ENCODE assay signal across 10 cellular contexts in the genomic region with DNA sequence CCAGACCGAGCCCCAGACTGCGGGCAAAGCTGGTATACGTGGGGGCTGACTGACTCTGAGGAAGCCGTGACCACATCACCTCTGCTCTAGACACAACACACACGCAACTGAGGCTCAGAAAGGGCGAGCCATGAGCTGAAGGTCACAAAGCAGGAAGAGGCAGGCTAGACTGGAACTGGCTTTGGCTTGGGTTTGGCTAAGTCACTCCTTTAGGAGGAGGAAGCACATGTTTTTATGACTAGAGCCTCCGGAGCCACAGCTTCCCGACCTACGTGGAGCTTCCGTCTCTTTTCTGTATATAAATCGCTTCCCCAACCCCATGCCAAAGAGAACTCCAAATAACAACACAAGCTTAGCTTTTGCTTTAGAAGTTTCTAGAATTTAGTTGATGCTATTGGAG. TPM values are rescaled to one million over a fixed set of nuclear protein-coding genes. Genes with fewer than 3 reads are reported as not detected.
A peak's percentile ranks its signal among the peaks of the same experiment; 100 is the strongest.
DNase-seq lines count a peak whose midpoint lies in the region; ATAC-seq and TF ChIP-seq lines count a peak whose summit lies in the region.
"Had no signal": no experiment of that assay in that cellular context is flagged by ENCODE, and none has a peak within 500 bp of the region (broad histone marks: within the 10 kb centered on the region; RNA-seq: fewer than 3 reads in every experiment).

No MANE protein-coding gene starts in this region.

- peak overlapping the region in 1 of 2 donors; percentile 84 for H3K27ac ChIP-seq in aorta (ENCODE audit: low read depth in 1 of 2, low read length in 2 of 2)
- H3K27ac ChIP-seq: C4-2B, VCaP had no signal

- H3K9me3 ChIP-seq in mucosa of descending colon (no peaks in the 10 kb centered on the region), aorta (ENCODE audit: control insufficient read depth, low read length) (no peaks in the 10 kb centered on the region)

- H3K27me3 ChIP-seq in aorta (ENCODE audit: control insufficient read depth in 1 of 2, insufficient read depth in 2 of 2, low read length in 1 of 2), result no peaks in the 10 kb centered on the region

- intact Hi-C loops in mucosa of descending colon (cut with DNase I, micrococcal nuclease), result no loop called here
- intact Hi-C loops in aorta (cut with DNase I), result no loop called here

- DNase-seq in stimulated activated naive CD4-positive, alpha-beta T cell treated with Interleukin-2 at 50 U/mL for 16 hours (lab: John Stamatoyannopoulos, UW), result peak; percentile 31
- no peak for DNase-seq in stimulated activated naive CD4-positive, alpha-beta T cell (lab: John Stamatoyannopoulos, UW)
- DNase-seq in cardiac fibroblast (ENCODE audit: low read depth in 2 of 2) (peak; percentile 45 to 60), mucosa of descending colon (peak; percentile 64 to 69 (median 68)), aorta (peak; percentile 78 to 86), NCI-H748 treated with DMSO at 0.1 percent for 48 hours (lab: John Stamatoyannopoulos, UW) (no peak), HPDE6-E6E7 (ENCODE audit: extremely low spot score) (no peak), NCI-H1930 (lab: John Stamatoyannopoulos, UW) (no peak)

- H3K4me1 ChIP-seq in mucosa of descending colon (ENCODE audit: low read depth), result peaks cover 57% of the 10 kb centered on the region
- peaks cover 3 to 4% of the 10 kb centered on the region in 2 donors for H3K4me1 ChIP-seq in aorta (ENCODE audit: control insufficient read depth in 1 of 2, insufficient read depth in 2 of 2, low read length in 2 of 2)

- H3K4me3 ChIP-seq in cardiac fibroblast (replicated peaks in 1 of 2; ENCODE audit: low read depth in 2 of 2, low read length in 2 of 2) (no peak overlapping the region), mucosa of descending colon (no peak overlapping the region), aorta (ENCODE audit: low read length in 2 of 2) (no peak overlapping the region)

- WGBS in aorta, 2 donors, result 72% methylated on average over 11 of the region's 11 CpGs

- no peak for TF ChIP-seq CTCF in cardiac fibroblast (IDR thresholded peaks at IDR 0.05; ENCODE audit: low read depth, low read length)
- TF ChIP-seq CTCF in mucosa of descending colon (IDR thresholded peaks at IDR 0.05), result no peak

- peak; percentile 64 for ATAC-seq in mucosa of descending colon
- peak; percentile 27 for ATAC-seq in aorta (ENCODE audit: low FRiP score)

- H3K36me3 ChIP-seq in mucosa of descending colon (ENCODE audit: low read depth) (no peaks in the 10 kb centered on the region), aorta (ENCODE audit: control insufficient read depth in 1 of 2, insufficient read depth in 2 of 2, low read length in 1 of 2) (no peaks in the 10 kb centered on the region)

RNA-seq across cellular contexts. Expression of gene RFX2, which starts 48.0 kb away (rescaled TPM):
- 10 to 100 TPM in 1 of 3 donors, 1 to 10 TPM in 2; 5.6 to 14.6 (median 7.2) TPM for total RNA-seq in mucosa of descending colon
- total RNA-seq in aorta, result 10 to 100 TPM; 16.6 to 26.1 TPM
- polyA plus RNA-seq in aorta, result 10 to 100 TPM in 1 of 2 donors, 1 to 10 TPM in 1; 6.5 to 12.6 TPM

Comparison
In these comparisons a context has a peak if more than half of its experiments do, and no peak if none do; other contexts are left out.
1. DNase-seq: peak in stimulated activated naive CD4-positive, alpha-beta T cell treated with Interleukin-2 at 50 U/mL for 16 hours (single experiment), cardiac fibroblast (2 of 2), mucosa of descending colon (3 of 3) and aorta (2 of 2); none in stimulated activated naive CD4-positive, alpha-beta T cell (0 of 6), NCI-H748 treated with DMSO at 0.1 percent for 48 hours (single experiment), HPDE6-E6E7 (single experiment) and NCI-H1930 (0 of 2).